Comparison of ENCODE assay signal across 9 cellular contexts in genomic region chr1:235358899-235359298, GRCh38.
"Had no signal": no experiment of that assay in that cellular context is flagged by ENCODE, and none has a peak within 500 bp of the region (broad histone marks: within the 10 kb centered on the region; RNA-seq: fewer than 3 reads in every experiment).

No MANE protein-coding gene starts in this region.

- H3K4me3 ChIP-seq: GM23248 had no signal

- FAIRE-seq: HepG2 had no signal

- H3K27ac Mint-ChIP-seq: H9, HFFc6, IgD-negative memory B cell had no signal

- ATAC-seq: HepG2 had no signal

- H3K4me3 Mint-ChIP-seq: H9, HFFc6, IgD-negative memory B cell had no signal

- DNase-seq: GM23248, GOT3, H9, HCEC 1CT, HFFc6, KG1 had no signal

- H3K9ac ChIP-seq: GM23248 had no signal

- H3K9me3 Mint-ChIP-seq: H9, HFFc6, IgD-negative memory B cell had no signal

- H3K27me3 Mint-ChIP-seq: IgD-negative memory B cell had no signal

- H2AFZ ChIP-seq: GM23248 had no signal

- H3K27ac ChIP-seq: GM23248, HL-60 had no signal
